In the genomic region with DNA sequence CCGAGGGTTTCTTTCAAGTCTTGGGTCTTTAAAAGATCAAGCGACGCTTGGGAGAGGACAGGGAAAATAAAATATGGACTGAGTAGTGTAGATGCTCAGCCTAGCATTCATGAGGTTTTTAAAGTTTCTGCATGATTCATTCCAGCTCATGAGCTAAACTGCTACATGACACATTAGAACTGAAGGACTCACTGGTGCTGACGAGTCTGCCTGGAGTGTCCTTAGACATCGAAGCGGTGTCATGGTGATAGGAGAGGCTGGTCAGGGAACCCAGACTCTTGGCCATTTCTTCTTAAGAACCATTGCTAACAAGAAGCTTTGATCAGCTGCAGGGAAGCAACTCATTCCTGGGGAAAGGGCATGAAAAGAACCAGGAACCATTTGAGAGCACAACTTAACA, we compare ENCODE assay signal across 26 cellular contexts.
A peak's percentile ranks its signal among the peaks of the same experiment; 100 is the strongest.
DNase-seq lines count a peak whose midpoint lies in the region; ATAC-seq and TF ChIP-seq lines count a peak whose summit lies in the region.
"Had no signal": no experiment of that assay in that cellular context is flagged by ENCODE, and none has a peak within 500 bp of the region (broad histone marks: within the 10 kb centered on the region; RNA-seq: fewer than 3 reads in every experiment).

No MANE protein-coding gene starts in this region.

- H3K4me2 ChIP-seq in smooth muscle cell, result peak overlapping the region; percentile 66

- TF ChIP-seq CTCF in epithelial cell of esophagus (IDR thresholded peaks at IDR 0.05; ENCODE audit: insufficient read depth, low read depth, low read length, missing control alignments), result no peak
- no peak for TF ChIP-seq CTCF in smooth muscle cell (IDR thresholded peaks at IDR 0.05; ENCODE audit: borderline replicate concordance, insufficient read depth, poor library complexity, severe bottlenecking)

- H3K79me2 ChIP-seq in smooth muscle cell (ENCODE audit: low read depth), result no peaks in the 10 kb centered on the region

- H3K27ac ChIP-seq in smooth muscle cell (ENCODE audit: low read depth), result peak overlapping the region; percentile 82
- H3K27ac ChIP-seq: cardiac muscle cell, left ventricle myocardium inferior, RWPE1, sigmoid colon, thoracic aorta had no signal

- DNase-seq in GM03348 (ENCODE audit: low spot score), result peak; percentile 51
- peak; percentile 55 for DNase-seq in RKO (ENCODE audit: low spot score)
- peak; percentile 40 for DNase-seq in epithelial cell of esophagus (ENCODE audit: low read depth)
- no peak for DNase-seq in smooth muscle cell (lab: John Stamatoyannopoulos, UW; ENCODE audit: unreplicated experiment)
- no peak for DNase-seq in left colon
- DNase-seq in stimulated activated CD4-positive, alpha-beta T cell treated with anti-CD3 and anti-CD28 coated beads, Interleukin-4, amount 100 ng/mL, for 1 hour, result no peak
- no peak for DNase-seq in iPS-NIHi11 (ENCODE audit: low spot score)
- DNase-seq in NOMO-1 treated with dmso at 0.1 percent for 144 hours (lab: John Stamatoyannopoulos, UW; ENCODE audit: unreplicated experiment), result no peak
- DNase-seq: activated CD4-positive, alpha-beta T cell treated with anti-CD3 and anti-CD28 coated beads, Interleukin-2, amount 50 U/mL, for 4 hours; activated CD8-positive, alpha-beta memory T cell treated with anti-CD3 and anti-CD28 coated beads, Interleukin-2, amount 50 U/mL, for 4 hours; activated effector memory CD4-positive, alpha-beta T cell treated with Interleukin-2 at 50 U/mL for 16 hours; BE2C; head of caudate nucleus; KG1; left ventricle myocardium inferior; mucosa of descending colon; MV-4-11; NCI-H1694; NCI-H2171 treated with DMSO at 0.1 percent for 48 hours; NCI-H526; nephron progenitor cell; sigmoid colon had no signal

- no peaks in the 10 kb centered on the region for H4K20me1 ChIP-seq in smooth muscle cell (ENCODE audit: low read depth)

- H3K4me3 ChIP-seq in epithelial cell of esophagus (ENCODE audit: low read length), result no peak overlapping the region
- H3K4me3 ChIP-seq in smooth muscle cell, result no peak overlapping the region
- H3K4me3 ChIP-seq: cardiac muscle cell, left ventricle myocardium inferior, mucosa of descending colon, sigmoid colon, thoracic aorta had no signal

- no peak for ATAC-seq in left colon
- ATAC-seq: mucosa of descending colon, SK-N-SH treated with all-trans-retinoic acid at 6 μM for 48 hours had no signal

- no peaks in the 10 kb centered on the region for H3F3A ChIP-seq in smooth muscle cell (ENCODE audit: low read depth)

- no peaks in the 10 kb centered on the region for H3K9me3 ChIP-seq in smooth muscle cell (replicated peaks; ENCODE audit: low read depth)
- H3K9me3 ChIP-seq: BE2C, thoracic aorta had no signal

- H3K27me3 ChIP-seq in smooth muscle cell (ENCODE audit: low read depth), result no peaks in the 10 kb centered on the region
- H3K27me3 ChIP-seq: BE2C, cardiac muscle cell, sigmoid colon had no signal

- H2AFZ ChIP-seq in smooth muscle cell (ENCODE audit: low read depth), result no peak overlapping the region

- 34% methylated on average over 6 of the region's 6 CpGs for WGBS in smooth muscle cell (ENCODE audit: low lambda C conversion rate)

- H3K9ac ChIP-seq in smooth muscle cell (ENCODE audit: low read depth), result peak overlapping the region; percentile 45

- intact Hi-C loops in left colon (cut with DNase I, micrococcal nuclease), result no loop called here

- H3K36me3 ChIP-seq in smooth muscle cell (ENCODE audit: low read depth), result no peaks in the 10 kb centered on the region
- H3K36me3 ChIP-seq: BE2C, cardiac muscle cell, left ventricle myocardium inferior, sigmoid colon, thoracic aorta had no signal

- H3K4me1 ChIP-seq in smooth muscle cell (ENCODE audit: low read depth), result no peaks in the 10 kb centered on the region
- H3K4me1 ChIP-seq: BE2C, left ventricle myocardium inferior had no signal

Comparison
In these comparisons a context has a peak if more than half of its experiments do, and no peak if none do; other contexts are left out.
1. DNase-seq: peak in GM03348 (single experiment), RKO (single experiment) and epithelial cell of esophagus (single experiment); none in smooth muscle cell (single experiment), left colon (0 of 2), stimulated activated CD4-positive, alpha-beta T cell treated with anti-CD3 and anti-CD28 coated beads, Interleukin-4, amount 100 ng/mL, for 1 hour (single experiment), iPS-NIHi11 (single experiment) and NOMO-1 treated with dmso at 0.1 percent for 144 hours (single experiment).